ENCODE assay signal across 14 cellular contexts in the genomic region with DNA sequence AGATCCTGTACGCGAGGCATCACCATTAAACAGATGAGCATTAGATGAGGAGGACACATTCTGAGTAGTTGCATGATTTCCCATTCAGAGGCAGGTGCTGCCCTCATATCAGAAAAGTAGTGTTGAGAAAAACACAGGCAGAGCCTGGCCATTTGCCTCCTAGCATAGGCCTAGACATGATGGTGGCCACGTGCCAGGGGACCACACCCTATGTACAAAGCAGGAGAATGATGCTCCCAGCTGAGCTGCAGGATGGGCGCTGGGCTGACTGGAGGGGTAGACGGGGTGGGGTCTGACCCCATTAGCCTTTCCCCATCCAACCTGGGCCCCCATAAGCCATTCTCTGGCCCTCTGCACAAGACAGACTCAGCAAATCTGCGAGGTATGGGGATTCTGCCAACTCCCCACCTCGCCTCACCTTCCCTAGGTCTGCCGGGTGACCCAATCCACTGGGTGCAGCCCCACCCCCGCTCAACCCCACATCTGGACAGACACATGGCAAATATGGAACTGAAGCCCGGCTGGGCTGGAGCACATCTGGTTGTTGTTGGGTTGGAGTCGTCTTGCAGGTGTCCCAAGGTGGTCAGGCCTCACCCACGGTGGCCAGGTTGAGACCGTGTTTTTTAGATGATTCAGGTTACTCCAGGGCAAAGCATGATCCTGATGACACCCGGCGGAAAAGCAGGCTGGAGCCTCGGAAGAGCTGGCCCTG. TPM values are rescaled to one million over a fixed set of nuclear protein-coding genes. Genes with fewer than 3 reads are reported as not detected.
DNase-seq lines count a peak whose midpoint lies in the region; ATAC-seq and TF ChIP-seq lines count a peak whose summit lies in the region.
"Had no signal": no experiment of that assay in that cellular context is flagged by ENCODE, and none has a peak within 500 bp of the region (broad histone marks: within the 10 kb centered on the region; RNA-seq: fewer than 3 reads in every experiment).

No MANE protein-coding gene starts in this region.

- 85 to 86% (median 86%) methylated on average over 15 to 16 of the region's 16 CpGs for WGBS in heart left ventricle, 4 donors
- 89 to 95% (median 93%) methylated on average over 16 of the region's 16 CpGs for whole genome bisulfite sequencing in spleen, 5 donors

- intact Hi-C loops in heart left ventricle (cut with DNase I) (loop anchor here in 1 of 10 donors (5.0 kb wide), 1 partner anchor 41 kb away; no protein-coding TSS in a partner anchor), spleen (cut with DNase I; ENCODE audit: low total_unique reads) (loop anchor here (10.0 kb wide), 1 partner anchor 64 kb away; no protein-coding TSS in a partner anchor)

- H3K4me3 ChIP-seq in heart left ventricle (no peak overlapping the region), spleen (no peak overlapping the region)
- H3K4me3 ChIP-seq: HAP-1, MG63 had no signal

- TF ChIP-seq CTCF in heart left ventricle (IDR thresholded peaks at IDR 0.05) (no peak), spleen (IDR thresholded peaks at IDR 0.05 in 8 of 11, conservative IDR thresholded peaks at IDR 0.05 in 3 of 11) (no peak)

- peak in 65 of 76 experiments; percentile 19 to 81 (median 62) for DNase-seq in HUDEP-2 (lab: John Stamatoyannopoulos, UW; ENCODE audit: unreplicated experiment in 76 of 76)
- DNase-seq in heart left ventricle = peak in 2 of 5 donors; percentile 38 to 73
- DNase-seq in spleen = peak; percentile 57
- DNase-seq in nucleus accumbens (lab: John Stamatoyannopoulos, UW) = no peak
- no peak for DNase-seq in T-helper 2 cell treated with Interferon-gamma antibody and Interleukin-4, amounts not matched to agents 5 μg/mL and 100 μg/mL, for 36 hours (ENCODE audit: low spot score)
- DNase-seq: activated CD4-positive, alpha-beta T cell treated with anti-CD3 and anti-CD28 coated beads, Interleukin-2, amount 50 U/mL, for 1 hour; MG63; midbrain; NCI-H2171; substantia nigra had no signal

- peaks cover 7 to 86% (median 41%) of the 10 kb centered on the region in 12 donors for H3K4me1 ChIP-seq in heart left ventricle
- peaks cover 0 to 17% (median 15%) of the 10 kb centered on the region in 6 donors for H3K4me1 ChIP-seq in spleen
- H3K4me1 ChIP-seq: HAP-1 had no signal

- peaks cover 10% of the 10 kb centered on the region for H3K4me1 Mint-ChIP-seq in activated T-helper 17 cell treated with anti-CD3 and anti-CD28 coated beads, Interleukin-2, amount 50 U/mL, for 72 hours
- H3K4me1 Mint-ChIP-seq in T-helper 2 cell treated with Interferon-gamma antibody and Interleukin-4, amounts not matched to agents 5 μg/mL and 100 μg/mL, for 36 hours (ENCODE audit: low read depth) = peaks cover 11% of the 10 kb centered on the region

- peaks cover 67% of the 10 kb centered on the region for H3K36me3 Mint-ChIP-seq in activated T-helper 17 cell treated with anti-CD3 and anti-CD28 coated beads, Interleukin-2, amount 50 U/mL, for 72 hours (ENCODE audit: low read depth)
- H3K36me3 Mint-ChIP-seq in T-helper 2 cell treated with Interferon-gamma antibody and Interleukin-4, amounts not matched to agents 5 μg/mL and 100 μg/mL, for 36 hours (ENCODE audit: low read depth) = peaks cover 51% of the 10 kb centered on the region

- H3K27ac ChIP-seq in heart left ventricle (peak overlapping the region in 7 of 12 donors; percentile 10 to 68 (median 52)), spleen (no peak overlapping the region)

- TF ChIP-seq POLR2A in heart left ventricle (IDR thresholded peaks at IDR 0.05) (no peak), spleen (IDR thresholded peaks at IDR 0.05) (no peak)

- H3K27me3 ChIP-seq in heart left ventricle (no peaks in the 10 kb centered on the region), spleen (replicated peaks in 1 of 7) (no peaks in the 10 kb centered on the region)
- H3K27me3 ChIP-seq: MG63 had no signal

- H3K36me3 ChIP-seq in heart left ventricle = peaks cover 0 to 74% (median 69%) of the 10 kb centered on the region in 9 donors
- peaks cover 9 to 73% (median 68%) of the 10 kb centered on the region in 6 donors for H3K36me3 ChIP-seq in spleen

- H3K27ac Mint-ChIP-seq in activated T-helper 17 cell treated with anti-CD3 and anti-CD28 coated beads, Interleukin-2, amount 50 U/mL, for 72 hours = peak overlapping the region; percentile 41
- H3K27ac Mint-ChIP-seq in T-helper 2 cell treated with Interferon-gamma antibody and Interleukin-4, amounts not matched to agents 5 μg/mL and 100 μg/mL, for 36 hours = no peak overlapping the region

- H3K4me3 Mint-ChIP-seq in activated T-helper 17 cell treated with anti-CD3 and anti-CD28 coated beads, Interleukin-2, amount 50 U/mL, for 72 hours = no peak overlapping the region
- no peak overlapping the region for H3K4me3 Mint-ChIP-seq in T-helper 2 cell treated with Interferon-gamma antibody and Interleukin-4, amounts not matched to agents 5 μg/mL and 100 μg/mL, for 36 hours
- H3K4me3 Mint-ChIP-seq: central memory CD8-positive, alpha-beta T cell had no signal

- H3K9me3 ChIP-seq in heart left ventricle (no peaks in the 10 kb centered on the region), spleen (no peaks in the 10 kb centered on the region)
- H3K9me3 ChIP-seq: HAP-1, MG63 had no signal

- no peaks in the 10 kb centered on the region for H3K9me3 Mint-ChIP-seq in activated T-helper 17 cell treated with anti-CD3 and anti-CD28 coated beads, Interleukin-2, amount 50 U/mL, for 72 hours
- no peaks in the 10 kb centered on the region for H3K9me3 Mint-ChIP-seq in T-helper 2 cell treated with Interferon-gamma antibody and Interleukin-4, amounts not matched to agents 5 μg/mL and 100 μg/mL, for 36 hours
- H3K9me3 Mint-ChIP-seq: central memory CD8-positive, alpha-beta T cell had no signal

- ATAC-seq in activated T-helper 17 cell treated with anti-CD3 and anti-CD28 coated beads, Interleukin-2, amount 50 U/mL, for 72 hours (replicated peaks) = no peak
- ATAC-seq in heart left ventricle (peak in 2 of 4 donors; percentile 3 to 17), HG02763 (IDR thresholded peaks at IDR 0.05; ENCODE audit: unreplicated experiment) (no peak)

- H3K27me3 Mint-ChIP-seq in activated T-helper 17 cell treated with anti-CD3 and anti-CD28 coated beads, Interleukin-2, amount 50 U/mL, for 72 hours = no peaks in the 10 kb centered on the region
- no peaks in the 10 kb centered on the region for H3K27me3 Mint-ChIP-seq in T-helper 2 cell treated with Interferon-gamma antibody and Interleukin-4, amounts not matched to agents 5 μg/mL and 100 μg/mL, for 36 hours (ENCODE audit: low read depth)
- H3K27me3 Mint-ChIP-seq: central memory CD8-positive, alpha-beta T cell had no signal

RNA-seq across cellular contexts. Expression of a gene that starts 13.9 kb away (rescaled TPM):
- 1 to 10 TPM; 1.8 to 2.1 TPM for total RNA-seq in activated T-helper 17 cell treated with anti-CD3 and anti-CD28 coated beads, Interleukin-2, amount 50 U/mL, for 72 hours
- total RNA-seq in heart left ventricle (10 to 100 TPM in 7 of 9 donors, 1 to 10 TPM in 2; 7.5 to 36.2 (median 12.1) TPM), spleen (1 to 10 TPM in 5 of 7 donors, under 1 TPM in 1, not detected in 1; 0.94 to 2.1 (median 1.6) TPM)
- polyA plus RNA-seq in heart left ventricle (10 to 100 TPM in 1 of 2 donors, 1 to 10 TPM in 1; 5.7 to 23.5 TPM), spleen (1 to 10 TPM; 1.6 to 7.3 (median 2.0) TPM)

RNA-seq across cellular contexts. Expression of a gene that starts 17.6 kb away (rescaled TPM):
- 100 to 1,000 TPM in 1 of 2 donors, 10 to 100 TPM in 1; 97.9 to 133 TPM for total RNA-seq in activated T-helper 17 cell treated with anti-CD3 and anti-CD28 coated beads, Interleukin-2, amount 50 U/mL, for 72 hours
- total RNA-seq in heart left ventricle = 100 to 1,000 TPM; 144 to 320 (median 193) TPM
- polyA plus RNA-seq in heart left ventricle = 100 to 1,000 TPM; 104 to 367 TPM
- 100 to 1,000 TPM; 135 to 191 (median 162) TPM for total RNA-seq in spleen
- 100 to 1,000 TPM in 2 of 3 donors, 10 to 100 TPM in 1; 87.3 to 144 (median 134) TPM for polyA plus RNA-seq in spleen

RNA-seq across cellular contexts. Expression of a gene that starts 37.0 kb away (rescaled TPM):
- 1 to 10 TPM; 5.3 to 8.3 TPM for total RNA-seq in activated T-helper 17 cell treated with anti-CD3 and anti-CD28 coated beads, Interleukin-2, amount 50 U/mL, for 72 hours
- 10 to 100 TPM in 2 of 9 donors, 1 to 10 TPM in 7; 1.4 to 45.8 (median 4.9) TPM for total RNA-seq in heart left ventricle
- polyA plus RNA-seq in heart left ventricle = 1 to 10 TPM; 4.1 to 6.9 TPM
- 100 to 1,000 TPM; 200 to 426 (median 316) TPM for total RNA-seq in spleen
- polyA plus RNA-seq in spleen = 100 to 1,000 TPM in 1 of 3 donors, 10 to 100 TPM in 2; 63.4 to 121 (median 84.2) TPM

Comparison
In these comparisons a context has a peak if more than half of its experiments do, and no peak if none do; other contexts are left out.
1. DNase-seq: peak in HUDEP-2 (65 of 76) and spleen (single experiment); none in nucleus accumbens (0 of 56) and T-helper 2 cell treated with Interferon-gamma antibody and Interleukin-4, amounts not matched to agents 5 μg/mL and 100 μg/mL, for 36 hours (single experiment).
2. H3K27ac ChIP-seq: peak in heart left ventricle (7 of 12); none in spleen (0 of 8).
3. RNA of a gene that starts 37.0 kb away (total RNA-seq): 200 to 426 TPM in spleen; 5.3 to 8.3 TPM in activated T-helper 17 cell treated with anti-CD3 and anti-CD28 coated beads, Interleukin-2, amount 50 U/mL, for 72 hours and 1.4 to 45.8 TPM in heart left ventricle; every median in the first group is over 4 times any median in the second.